Comparison of ENCODE assay signal across 31 cellular contexts in genomic region chr1:226766565-226766964, GRCh38.
"Had no signal": no experiment of that assay in that cellular context is flagged by ENCODE, and none has a peak within 500 bp of the region (broad histone marks: within the 10 kb centered on the region; RNA-seq: fewer than 3 reads in every experiment).

No MANE protein-coding gene starts in this region.

- FAIRE-seq: colon, endometrium, endothelial cell of umbilical vein, frontal cortex had no signal

- H3K27ac ChIP-seq: adrenal gland, body of pancreas, epithelial cell of prostate, esophagus squamous epithelium, WERI-Rb-1 had no signal

- H3K4me1 ChIP-seq: adrenal gland, body of pancreas had no signal

- H3K36me3 ChIP-seq: adrenal gland, esophagus squamous epithelium, WERI-Rb-1 had no signal

- H3K4me3 ChIP-seq: adrenal gland, body of pancreas, esophagus squamous epithelium had no signal

- H3K9me3 ChIP-seq: adrenal gland, body of pancreas, esophagus squamous epithelium had no signal

- DNase-seq: activated CD4-positive, alpha-beta memory T cell treated with anti-CD3 and anti-CD28 coated beads for 36 hours; activated CD4-positive, alpha-beta T cell treated with anti-CD3 and anti-CD28 coated beads for 36 hours; activated CD4-positive, alpha-beta T cell treated with anti-CD3 and anti-CD28 coated beads, Interleukin-2, amount 10 ng/mL, durations not matched to agents 24 days and 14 days; activated CD4-positive, CD25-positive, alpha-beta regulatory T cell; activated CD4-positive, CD25-positive, alpha-beta regulatory T cell treated with anti-CD3 and anti-CD28 coated beads, Interleukin-2, amount 50 U/mL, for 72 hours; activated CD8-positive, alpha-beta memory T cell treated with anti-CD3 and anti-CD28 coated beads, Interleukin-2, amount 10 ng/mL, durations not matched to agents 7 days and 5 days; activated CD8-positive, alpha-beta memory T cell treated with anti-CD3 and anti-CD28 coated beads, Interleukin-2, amount 50 U/mL, for 4 hours; activated CD8-positive, alpha-beta T cell treated with anti-CD3 and anti-CD28 coated beads, Interleukin-2, amount 10 ng/mL, durations not matched to agents 7 days and 5 days; activated effector memory CD4-positive, alpha-beta T cell treated with anti-CD3 and anti-CD28 coated beads, Interleukin-2, amount 50 U/mL, for 16 hours; activated naive CD4-positive, alpha-beta T cell treated with anti-CD3 and anti-CD28 coated beads for 36 hours; activated naive CD8-positive, alpha-beta T cell treated with anti-CD3 and anti-CD28 coated beads for 36 hours; activated naive CD8-positive, alpha-beta T cell treated with anti-CD3 and anti-CD28 coated beads, Interleukin-2, amount 50 U/mL, for 24 hours; activated T-cell treated with anti-CD3 and anti-CD28 coated beads, Interleukin-2, amount 50 U/mL, for 1 hour; activated T-cell treated with anti-CD3 and anti-CD28 coated beads, Interleukin-2, amount 50 U/mL, for 48 hours; adrenal gland; amygdala; aorta; body of pancreas; caudate nucleus; cortex of kidney; effector CD8-positive, alpha-beta T cell; esophagus squamous epithelium; head of caudate nucleus; T-helper 17 cell; T1000; WERI-Rb-1 had no signal

- H3K27me3 ChIP-seq: body of pancreas, esophagus squamous epithelium had no signal

- ATAC-seq: activated CD4-positive, alpha-beta T cell treated with anti-CD3 and anti-CD28 coated beads for 36 hours; activated CD8-positive, alpha-beta memory T cell treated with anti-CD3 and anti-CD28 coated beads, Interleukin-2, amount 10 ng/mL, durations not matched to agents 7 days and 5 days; activated CD8-positive, alpha-beta T cell treated with anti-CD3 and anti-CD28 coated beads, Interleukin-2, amount 10 ng/mL, durations not matched to agents 7 days and 5 days; activated naive CD8-positive, alpha-beta T cell treated with anti-CD3 and anti-CD28 coated beads, Interleukin-2, amount 50 U/mL, for 24 hours; body of pancreas; T-helper 17 cell had no signal
